Comparison of ENCODE assay signal across 26 cellular contexts in the genomic region with DNA sequence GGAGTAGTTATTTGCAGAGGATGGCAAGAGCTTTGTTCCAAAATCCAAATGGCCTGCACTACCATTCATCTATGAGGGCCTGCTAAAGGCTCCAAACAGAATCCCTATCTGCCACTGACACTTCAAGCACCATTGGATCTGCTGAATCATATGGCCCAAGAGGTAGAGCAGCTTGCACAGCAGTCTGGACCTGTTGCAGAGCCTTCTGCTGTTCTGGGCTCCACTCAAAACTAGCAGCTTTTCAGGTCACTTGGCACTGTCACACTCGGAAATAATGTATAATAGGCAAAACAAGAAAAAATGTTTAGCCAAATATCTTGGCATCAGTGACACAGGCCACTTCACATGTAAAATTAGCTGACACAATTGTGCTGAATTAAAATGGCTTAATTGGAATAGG.
"Had no signal": no experiment of that assay in that cellular context is flagged by ENCODE, and none has a peak within 500 bp of the region (broad histone marks: within the 10 kb centered on the region; RNA-seq: fewer than 3 reads in every experiment).

No MANE protein-coding gene starts in this region.

- H3K4me3 ChIP-seq: left ventricle myocardium inferior, lung, neural progenitor cell, right atrium auricular region, right lobe of liver, smooth muscle cell, suprapubic skin, thoracic aorta, tibial artery, upper lobe of right lung had no signal

- FAIRE-seq: islet of Langerhans, urothelium cell line had no signal

- H3K36me3 ChIP-seq: left ventricle myocardium inferior, neural progenitor cell, neutrophil, right atrium auricular region, right lobe of liver, suprapubic skin, thoracic aorta, tibial artery, upper lobe of right lung had no signal

- DNase-seq: hippocampal formation; left ventricle myocardium inferior; mesendoderm; naive B cell; natural killer cell; nephron progenitor cell; occipital lobe; right lobe of liver; stimulated activated CD4-positive, alpha-beta T cell treated with anti-CD3 and anti-CD28 coated beads, Interleukin-15, amount 100 ng/mL, for 24 hours; stimulated activated CD4-positive, alpha-beta T cell treated with anti-CD3 and anti-CD28 coated beads, Interleukin-2, amount 100 ng/mL, for 24 hours; stimulated activated CD4-positive, alpha-beta T cell treated with anti-CD3 and anti-CD28 coated beads, Interleukin-4, amount 100 ng/mL, for 24 hours; stimulated activated naive CD4-positive, alpha-beta T cell; tibial artery; trophoblast cell; upper lobe of right lung had no signal

- H3K9me3 ChIP-seq: left ventricle myocardium inferior, neutrophil, right atrium auricular region, right lobe of liver, suprapubic skin, thoracic aorta, tibial artery, upper lobe of right lung had no signal

- ATAC-seq: natural killer cell; right lobe of liver; stimulated activated effector memory CD8-positive, alpha-beta T cell treated with anti-CD3 and anti-CD28 coated beads, Interleukin-12 subunit alpha, Interleukin-12 subunit beta, amount 100 ng/mL, for 72 hours; upper lobe of right lung had no signal

- H3K27ac ChIP-seq: left ventricle myocardium inferior, neural progenitor cell, neutrophil, parathyroid adenoma, right atrium auricular region, right lobe of liver, suprapubic skin, thoracic aorta, tibial artery, upper lobe of right lung had no signal

- H3K4me1 ChIP-seq: left ventricle myocardium inferior, neural progenitor cell, parathyroid adenoma, right atrium auricular region, right lobe of liver, suprapubic skin, tibial artery, upper lobe of right lung had no signal
